1 cellular context compared by ENCODE assay signal in genomic region chr22:20236052-20236717, GRCh38.
TF ChIP-seq lines count a peak whose summit lies in the region.

No MANE protein-coding gene starts in this region.

TF ChIP-seq in HepG2, 621 proteins besides CTCF, POLR2A, EP300 and RAD21 (continued from another document):
- TF ChIP-seq ARID3A (IDR thresholded peaks at IDR 0.05; ENCODE audit: low read depth, low read length): no peak
- TF ChIP-seq CREM (IDR thresholded peaks at IDR 0.05): no peak
- TF ChIP-seq CREM (CRISPR knock-in tag; IDR thresholded peaks at IDR 0.05): no peak
- no peak for TF ChIP-seq JUN (CRISPR knock-in tag; IDR thresholded peaks at IDR 0.05)
- TF ChIP-seq ONECUT2 (CRISPR knock-in tag; IDR thresholded peaks at IDR 0.05): no peak
- TF ChIP-seq ZFP82 (CRISPR knock-in tag; IDR thresholded peaks at IDR 0.05; ENCODE audit: borderline replicate concordance): no peak
- TF ChIP-seq ZNF512B (CRISPR knock-in tag; IDR thresholded peaks at IDR 0.05; ENCODE audit: borderline replicate concordance): no peak
- TF ChIP-seq CHD4 (IDR thresholded peaks at IDR 0.05; ENCODE audit: borderline replicate concordance, low read length): no peak
- no peak for TF ChIP-seq ZNF276 (CRISPR knock-in tag; IDR thresholded peaks at IDR 0.05; ENCODE audit: low read depth)
- TF ChIP-seq POGZ (CRISPR knock-in tag; IDR thresholded peaks at IDR 0.05): no peak
- TF ChIP-seq ZNF225 (CRISPR knock-in tag; IDR thresholded peaks at IDR 0.05): no peak
- TF ChIP-seq ZFP90 (CRISPR knock-in tag; IDR thresholded peaks at IDR 0.05; ENCODE audit: borderline replicate concordance): no peak
TF ChIP-seq in HepG2: peak in this region for 0.
